In genomic region chr4:186723207-186724047, GRCh38 we compare ENCODE assay signal across 8 cellular contexts. TPM values are rescaled to one million over a fixed set of nuclear protein-coding genes. Genes with fewer than 3 reads are reported as not detected.
DNase-seq lines count a peak whose midpoint lies in the region; ATAC-seq lines count a peak whose summit lies in the region.

Gene FAT1 (minus strand): TSS chr4:186723856. CDS start chr4:186709827, 14,029 bp downstream.

- ATAC-seq in left ventricle myocardium superior (peak; percentile 64), HG03469 (IDR thresholded peaks at IDR 0.05; ENCODE audit: unreplicated experiment) (no peak)

- intact Hi-C loops in left ventricle myocardium superior (cut with micrococcal nuclease) (loop anchor here (2.0 kb wide), 1 partner anchor 55 kb away; no protein-coding TSS in a partner anchor), posterior vena cava (cut with DNase I) (loop anchor here (10.0 kb wide), 3 partner anchors 49 to 221 kb away; no protein-coding TSS in a partner anchor)

- DNase-seq in DMS53 treated with DMSO at 0.1 percent for 48 hours (lab: John Stamatoyannopoulos, UW; ENCODE audit: unreplicated experiment) = peak; percentile 23
- DNase-seq in M059J (ENCODE audit: low read depth) = peak; percentile 61
- peak in 36 of 56 donors; percentile 10 to 76 (median 40) for DNase-seq in amygdala (lab: John Stamatoyannopoulos, UW)
- DNase-seq in left ventricle myocardium superior = peak; percentile 83
- DNase-seq in posterior vena cava (ENCODE audit: low spot score) = peak; percentile 87
- no peak for DNase-seq in stimulated activated naive CD4-positive, alpha-beta T cell (lab: John Stamatoyannopoulos, UW)
- DNase-seq in UCSD-AML1 (lab: John Stamatoyannopoulos, UW; ENCODE audit: unreplicated experiment) = no peak

RNA-seq across cellular contexts. Expression of gene FAT1, which starts in this region (rescaled TPM):
- total RNA-seq in M059J (2014; rRNA removed; shearing (Covaris generic)) = 67.0 and 112 TPM in 2 replicates
- total RNA-seq in left ventricle myocardium superior (61.8 TPM), posterior vena cava (10 to 100 TPM; 75.5 to 85.9 TPM)

Comparison
In these comparisons a context has a peak if more than half of its experiments do, and no peak if none do; other contexts are left out.
1. DNase-seq: peak in DMS53 treated with DMSO at 0.1 percent for 48 hours (single experiment), M059J (single experiment), amygdala (36 of 56), left ventricle myocardium superior (single experiment) and posterior vena cava (single experiment); none in stimulated activated naive CD4-positive, alpha-beta T cell (0 of 6) and UCSD-AML1 (single experiment).